ENCODE assay signal across 8 cellular contexts in the genomic region with DNA sequence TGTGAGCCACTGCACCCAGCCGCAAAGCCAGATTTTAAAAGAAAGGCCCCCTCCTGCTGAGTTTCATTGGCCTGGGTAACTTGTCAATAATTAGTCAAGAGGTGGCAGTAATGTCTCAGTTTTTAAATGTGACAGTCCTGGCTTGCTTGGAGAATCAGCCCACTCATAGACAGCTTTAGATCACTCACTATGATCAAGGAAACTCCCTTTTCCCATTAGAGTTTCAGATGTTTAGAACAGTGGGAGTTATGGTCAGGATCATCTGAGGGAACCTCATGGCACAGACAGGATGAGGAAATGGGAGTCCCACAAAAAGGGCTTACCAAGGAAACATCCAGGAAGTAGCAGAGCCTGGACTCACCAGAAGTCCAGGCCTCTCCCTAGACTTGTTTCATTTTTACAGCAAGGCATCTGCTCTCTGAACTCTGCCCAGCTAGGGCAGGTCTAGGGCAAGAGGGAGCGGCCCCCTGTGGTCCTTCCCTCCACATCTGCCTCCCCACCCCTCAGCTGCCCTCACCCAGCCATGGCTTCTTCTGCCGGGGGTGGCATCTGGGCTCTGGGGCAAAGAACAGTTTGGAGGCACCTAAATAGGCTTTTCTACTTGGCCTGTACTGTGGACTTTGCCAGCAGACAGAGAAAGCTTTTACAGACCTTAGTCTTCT. TPM values are rescaled to one million over a fixed set of nuclear protein-coding genes. Genes with fewer than 3 reads are reported as not detected.
DNase-seq lines count a peak whose midpoint lies in the region; ATAC-seq, FAIRE-seq and TF ChIP-seq lines count a peak whose summit lies in the region.

No MANE protein-coding gene starts in this region.

- WGBS in upper lobe of left lung, 2 donors, result 71 to 74% methylated on average over 3 of the region's 3 CpGs

- peak; percentile 53 for ATAC-seq in GM19043 (IDR thresholded peaks at IDR 0.05; ENCODE audit: low read depth, unreplicated experiment)
- peak; percentile 65 to 68 for ATAC-seq in upper lobe of left lung (ENCODE audit: low FRiP score in 2 of 2)
- no peak for ATAC-seq in GM19463 (IDR thresholded peaks at IDR 0.05; ENCODE audit: unreplicated experiment)

- H3K36me3 ChIP-seq in BE2C (no peaks in the 10 kb centered on the region), ascending aorta (no peaks in the 10 kb centered on the region), upper lobe of left lung (no peaks in the 10 kb centered on the region)

- TF ChIP-seq POLR2A in upper lobe of left lung (IDR thresholded peaks at IDR 0.05), result no peak

- H3K27me3 ChIP-seq in BE2C (no peaks in the 10 kb centered on the region), ascending aorta (no peaks in the 10 kb centered on the region), upper lobe of left lung (no peaks in the 10 kb centered on the region)

- intact Hi-C loops in ascending aorta (cut with DNase I), result loop anchor here (1.0 to 5.0 kb wide), 3 partner anchors 185 to 620 kb away; partner anchors contain the start of gene LRP6

- H3K4me1 ChIP-seq in BE2C (no peaks in the 10 kb centered on the region), ascending aorta (no peaks in the 10 kb centered on the region), upper lobe of left lung (peaks cover 0 to 10% (median 0%) of the 10 kb centered on the region in 4 donors)

- peak in 1 of 4 donors; percentile 29 for TF ChIP-seq EP300 in upper lobe of left lung (IDR thresholded peaks at IDR 0.05)

- no peak overlapping the region for H3K4me3 ChIP-seq in BE2C (ENCODE audit: low read depth, low read length)
- no peak overlapping the region for H3K4me3 ChIP-seq in ascending aorta
- H3K4me3 ChIP-seq in upper lobe of left lung, result no peak overlapping the region

- peak; percentile 51 for FAIRE-seq in islet of Langerhans (lab: Jason Lieb, UNC)

- H3K9me3 ChIP-seq in BE2C (no peaks in the 10 kb centered on the region), ascending aorta (no peaks in the 10 kb centered on the region), upper lobe of left lung (no peaks in the 10 kb centered on the region)

- TF ChIP-seq CTCF in BE2C (IDR thresholded peaks at IDR 0.05; ENCODE audit: low read depth, low read length) (peak; percentile 45), ascending aorta (IDR thresholded peaks at IDR 0.05) (peak in 2 of 3 experiments; percentile 26 to 52), upper lobe of left lung (IDR thresholded peaks at IDR 0.05) (peak in 5 of 6 experiments; percentile 10 to 45 (median 38))

- H3K27ac ChIP-seq in ascending aorta (peak overlapping the region; percentile 64 to 74), upper lobe of left lung (peak overlapping the region; percentile 49 to 77 (median 64))

- DNase-seq in BE2C (no peak), NCI-H146 treated with DMSO at 0.1 percent for 48 hours (lab: John Stamatoyannopoulos, UW; ENCODE audit: unreplicated experiment) (peak; percentile 69), ascending aorta (ENCODE audit: low spot score in 2 of 2) (no peak), upper lobe of left lung (no peak), T1000 (lab: John Stamatoyannopoulos, UW) (no peak)

RNA-seq across cellular contexts. Expression of gene BCL2L14, which starts 11.2 kb away (rescaled TPM):
- polyA plus RNA-seq in BE2C (2012; ENCODE audit: insufficient read depth, insufficient read length, low read depth), result not detected
- total RNA-seq in ascending aorta (not detected), upper lobe of left lung (1 to 10 TPM in 4 of 6 donors, under 1 TPM in 1, not detected in 1; 0.57 to 4.6 (median 1.8) TPM)
